Comparison of ENCODE assay signal across 16 cellular contexts in genomic region chr2:23327897-23328296, GRCh38.
"Had no signal": no experiment of that assay in that cellular context is flagged by ENCODE, and none has a peak within 500 bp of the region (broad histone marks: within the 10 kb centered on the region; RNA-seq: fewer than 3 reads in every experiment).

No MANE protein-coding gene starts in this region.

- ATAC-seq: activated CD4-positive, CD25-positive, alpha-beta regulatory T cell treated with anti-CD3 and anti-CD28 coated beads, Interleukin-2, amount 50 U/mL, for 24 hours; activated T-cell treated with anti-CD3 and anti-CD28 coated beads, Interleukin-2, amount 50 U/mL, for 4 hours; body of pancreas; foreskin keratinocyte; stimulated activated naive B cell treated with anti-CD40 and anti-IgM and Interleukin-4, amounts not matched to agents 10 μg/mL and 1 μg/mL and 100 μg/mL, for 72 hours; upper lobe of right lung had no signal

- DNase-seq: activated CD4-positive, alpha-beta T cell treated with anti-CD3 and anti-CD28 coated beads, Interleukin-2, amount 10 ng/mL, durations not matched to agents 7 days and 5 days; activated CD8-positive, alpha-beta memory T cell treated with anti-CD3 and anti-CD28 coated beads, Interleukin-2, amount 50 U/mL, for 4 hours; activated naive CD4-positive, alpha-beta T cell treated with anti-CD3 and anti-CD28 coated beads for 36 hours; activated T-cell treated with anti-CD3 and anti-CD28 coated beads, Interleukin-2, amount 50 U/mL, for 4 hours; body of pancreas; caudate nucleus; dorsolateral prefrontal cortex; foreskin keratinocyte; left ventricle myocardium inferior; mammary epithelial cell; midbrain; nephron progenitor cell; nucleus accumbens; stimulated activated naive B cell treated with anti-CD40 and anti-IgM and Interleukin-4, amounts not matched to agents 10 μg/mL and 1 μg/mL and 100 μg/mL, for 72 hours; upper lobe of right lung had no signal

- H3K9me3 ChIP-seq: body of pancreas, left ventricle myocardium inferior, upper lobe of right lung had no signal

- H3K4me1 Mint-ChIP-seq: activated CD4-positive, alpha-beta T cell treated with anti-CD3 and anti-CD28 coated beads, Interleukin-2, amount 10 ng/mL, durations not matched to agents 7 days and 5 days; stimulated activated naive B cell treated with anti-CD40 and anti-IgM and Interleukin-4, amounts not matched to agents 10 μg/mL and 1 μg/mL and 100 μg/mL, for 72 hours had no signal

- H3K36me3 ChIP-seq: left ventricle myocardium inferior, upper lobe of right lung had no signal

- H3K27ac Mint-ChIP-seq: activated CD4-positive, alpha-beta T cell treated with anti-CD3 and anti-CD28 coated beads, Interleukin-2, amount 10 ng/mL, durations not matched to agents 7 days and 5 days; activated naive CD4-positive, alpha-beta T cell treated with anti-CD3 and anti-CD28 coated beads for 36 hours; nephron progenitor cell; stimulated activated naive B cell treated with anti-CD40 and anti-IgM and Interleukin-4, amounts not matched to agents 10 μg/mL and 1 μg/mL and 100 μg/mL, for 72 hours had no signal

- H3K27me3 ChIP-seq: body of pancreas, foreskin keratinocyte had no signal

- H3K4me3 Mint-ChIP-seq: activated CD4-positive, alpha-beta T cell treated with anti-CD3 and anti-CD28 coated beads, Interleukin-2, amount 10 ng/mL, durations not matched to agents 7 days and 5 days; activated naive CD4-positive, alpha-beta T cell treated with anti-CD3 and anti-CD28 coated beads for 36 hours; activated T-cell treated with anti-CD3 and anti-CD28 coated beads, Interleukin-2, amount 50 U/mL, for 4 hours; nephron progenitor cell; stimulated activated naive B cell treated with anti-CD40 and anti-IgM and Interleukin-4, amounts not matched to agents 10 μg/mL and 1 μg/mL and 100 μg/mL, for 72 hours had no signal

- H3K4me1 ChIP-seq: body of pancreas, foreskin keratinocyte, left ventricle myocardium inferior, upper lobe of right lung had no signal

- H3K9me3 Mint-ChIP-seq: activated CD4-positive, alpha-beta T cell treated with anti-CD3 and anti-CD28 coated beads, Interleukin-2, amount 10 ng/mL, durations not matched to agents 7 days and 5 days; activated naive CD4-positive, alpha-beta T cell treated with anti-CD3 and anti-CD28 coated beads for 36 hours; activated T-cell treated with anti-CD3 and anti-CD28 coated beads, Interleukin-2, amount 50 U/mL, for 4 hours; nephron progenitor cell; stimulated activated naive B cell treated with anti-CD40 and anti-IgM and Interleukin-4, amounts not matched to agents 10 μg/mL and 1 μg/mL and 100 μg/mL, for 72 hours had no signal

- H3K4me3 ChIP-seq: body of pancreas, dorsolateral prefrontal cortex, left ventricle myocardium inferior, upper lobe of right lung had no signal

- H3K36me3 Mint-ChIP-seq: stimulated activated naive B cell treated with anti-CD40 and anti-IgM and Interleukin-4, amounts not matched to agents 10 μg/mL and 1 μg/mL and 100 μg/mL, for 72 hours had no signal
